Comparison of ENCODE assay signal across 27 cellular contexts in genomic region chr4:159902648-159903047, GRCh38.
"Had no signal": no experiment of that assay in that cellular context is flagged by ENCODE, and none has a peak within 500 bp of the region (broad histone marks: within the 10 kb centered on the region; RNA-seq: fewer than 3 reads in every experiment).

No MANE protein-coding gene starts in this region.

- H3K9me3 ChIP-seq: left lung, lower lobe of right lung, neutrophil, right atrium auricular region, right lobe of liver, tibial nerve, uterus had no signal

- H3K4me3 Mint-ChIP-seq: naive thymus-derived CD8-positive, alpha-beta T cell; nephron; neural progenitor cell; stimulated activated memory B cell treated with anti-CD40 and anti-IgM and Interleukin-4, amounts not matched to agents 10 μg/mL and 1 μg/mL and 100 μg/mL, for 72 hours; stimulated activated naive CD8-positive, alpha-beta T cell treated with anti-CD3 and anti-CD28 coated beads, Interleukin-15, amount 100 ng/mL, for 72 hours; type B pancreatic cell had no signal

- H3K27ac ChIP-seq: left lung, lower lobe of right lung, neural progenitor cell, neutrophil, parathyroid adenoma, right atrium auricular region, right lobe of liver, tibial nerve, uterus had no signal

- ATAC-seq: left colon; left lung; lower lobe of right lung; naive thymus-derived CD8-positive, alpha-beta T cell; stimulated activated memory B cell treated with anti-CD40 and anti-IgM and Interleukin-4, amounts not matched to agents 10 μg/mL and 1 μg/mL and 100 μg/mL, for 72 hours; stimulated activated naive CD8-positive, alpha-beta T cell treated with anti-CD3 and anti-CD28 coated beads, Interleukin-15, amount 100 ng/mL, for 72 hours had no signal

- H3K4me3 ChIP-seq: left lung, lower lobe of right lung, neural progenitor cell, right atrium auricular region, right lobe of liver, smooth muscle cell, tibial nerve, uterus had no signal

- H3K9ac ChIP-seq: neural progenitor cell, parathyroid adenoma had no signal

- H3K4me1 Mint-ChIP-seq: naive thymus-derived CD8-positive, alpha-beta T cell; stimulated activated memory B cell treated with anti-CD40 and anti-IgM and Interleukin-4, amounts not matched to agents 10 μg/mL and 1 μg/mL and 100 μg/mL, for 72 hours; stimulated activated naive CD8-positive, alpha-beta T cell treated with anti-CD3 and anti-CD28 coated beads, Interleukin-15, amount 100 ng/mL, for 72 hours had no signal

- H3K27me3 Mint-ChIP-seq: naive thymus-derived CD8-positive, alpha-beta T cell; stimulated activated memory B cell treated with anti-CD40 and anti-IgM and Interleukin-4, amounts not matched to agents 10 μg/mL and 1 μg/mL and 100 μg/mL, for 72 hours; stimulated activated naive CD8-positive, alpha-beta T cell treated with anti-CD3 and anti-CD28 coated beads, Interleukin-15, amount 100 ng/mL, for 72 hours had no signal

- H3K4me1 ChIP-seq: left lung, lower lobe of right lung, parathyroid adenoma, right atrium auricular region, right lobe of liver, tibial nerve, uterus had no signal

- DNase-seq: hippocampal formation; left colon; left lung; lower lobe of right lung; mammary epithelial cell; mesenchymal stem cell; naive thymus-derived CD8-positive, alpha-beta T cell; occipital lobe; right lobe of liver; stimulated activated CD4-positive, alpha-beta T cell treated with anti-CD3 and anti-CD28 coated beads, Interleukin-1b, Interleukin-23, amount 100 ng/mL, for 48 hours; stimulated activated CD4-positive, alpha-beta T cell treated with anti-CD3 and anti-CD28 coated beads, Interleukin-2, amount 100 ng/mL, for 48 hours; stimulated activated CD4-positive, alpha-beta T cell treated with anti-CD3 and anti-CD28 coated beads, Interleukin-4, amount 100 ng/mL, for 4 hours; stimulated activated CD8-positive, alpha-beta memory T cell treated with anti-CD3 and anti-CD28 coated beads, Interleukin-4, amount 100 ng/mL, for 48 hours; stimulated activated naive CD4-positive, alpha-beta T cell treated with Interleukin-2 at 50 U/mL for 16 hours; stimulated activated naive CD8-positive, alpha-beta T cell treated with anti-CD3 and anti-CD28 coated beads, Interleukin-15, amount 100 ng/mL, for 72 hours; substantia nigra; uterus had no signal

- H3K36me3 ChIP-seq: left lung, lower lobe of right lung, neural progenitor cell, neutrophil, right atrium auricular region, right lobe of liver, tibial nerve, uterus had no signal

- FAIRE-seq: keratinocyte had no signal

- H3K27ac Mint-ChIP-seq: naive thymus-derived CD8-positive, alpha-beta T cell; neural progenitor cell; stimulated activated memory B cell treated with anti-CD40 and anti-IgM and Interleukin-4, amounts not matched to agents 10 μg/mL and 1 μg/mL and 100 μg/mL, for 72 hours; stimulated activated naive CD8-positive, alpha-beta T cell treated with anti-CD3 and anti-CD28 coated beads, Interleukin-15, amount 100 ng/mL, for 72 hours; type B pancreatic cell had no signal

- H3K36me3 Mint-ChIP-seq: naive thymus-derived CD8-positive, alpha-beta T cell; neural progenitor cell; stimulated activated memory B cell treated with anti-CD40 and anti-IgM and Interleukin-4, amounts not matched to agents 10 μg/mL and 1 μg/mL and 100 μg/mL, for 72 hours; type B pancreatic cell had no signal

- H3K9me3 Mint-ChIP-seq: nephron, neural progenitor cell, type B pancreatic cell had no signal
